Comparison of ENCODE assay signal across 1 cellular context in genomic region chr15:75367913-75368688, GRCh38.
A peak's percentile ranks its signal among the peaks of the same experiment; 100 is the strongest.
TF ChIP-seq lines count a peak whose summit lies in the region.

Gene MAN2C1 (minus strand): TSS chr15:75368607. CDS start chr15:75368583, 24 bp downstream.

TF ChIP-seq in K562, 482 proteins besides CTCF, POLR2A, EP300 and RAD21 (continued from another document and continues in another):
- TF ChIP-seq, protein P1, sequence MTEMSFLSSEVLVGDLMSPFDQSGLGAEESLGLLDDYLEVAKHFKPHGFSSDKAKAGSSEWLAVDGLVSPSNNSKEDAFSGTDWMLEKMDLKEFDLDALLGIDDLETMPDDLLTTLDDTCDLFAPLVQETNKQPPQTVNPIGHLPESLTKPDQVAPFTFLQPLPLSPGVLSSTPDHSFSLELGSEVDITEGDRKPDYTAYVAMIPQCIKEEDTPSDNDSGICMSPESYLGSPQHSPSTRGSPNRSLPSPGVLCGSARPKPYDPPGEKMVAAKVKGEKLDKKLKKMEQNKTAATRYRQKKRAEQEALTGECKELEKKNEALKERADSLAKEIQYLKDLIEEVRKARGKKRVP (CRISPR knock-in tag; IDR thresholded peaks at IDR 0.05) = no peak
- peak; percentile 88; the same call in 1 of the 2 replicates for TF ChIP-seq KAT7 (CRISPR knock-in tag; IDR thresholded peaks at IDR 0.05; ENCODE audit: borderline replicate concordance)
- TF ChIP-seq, protein P2, sequence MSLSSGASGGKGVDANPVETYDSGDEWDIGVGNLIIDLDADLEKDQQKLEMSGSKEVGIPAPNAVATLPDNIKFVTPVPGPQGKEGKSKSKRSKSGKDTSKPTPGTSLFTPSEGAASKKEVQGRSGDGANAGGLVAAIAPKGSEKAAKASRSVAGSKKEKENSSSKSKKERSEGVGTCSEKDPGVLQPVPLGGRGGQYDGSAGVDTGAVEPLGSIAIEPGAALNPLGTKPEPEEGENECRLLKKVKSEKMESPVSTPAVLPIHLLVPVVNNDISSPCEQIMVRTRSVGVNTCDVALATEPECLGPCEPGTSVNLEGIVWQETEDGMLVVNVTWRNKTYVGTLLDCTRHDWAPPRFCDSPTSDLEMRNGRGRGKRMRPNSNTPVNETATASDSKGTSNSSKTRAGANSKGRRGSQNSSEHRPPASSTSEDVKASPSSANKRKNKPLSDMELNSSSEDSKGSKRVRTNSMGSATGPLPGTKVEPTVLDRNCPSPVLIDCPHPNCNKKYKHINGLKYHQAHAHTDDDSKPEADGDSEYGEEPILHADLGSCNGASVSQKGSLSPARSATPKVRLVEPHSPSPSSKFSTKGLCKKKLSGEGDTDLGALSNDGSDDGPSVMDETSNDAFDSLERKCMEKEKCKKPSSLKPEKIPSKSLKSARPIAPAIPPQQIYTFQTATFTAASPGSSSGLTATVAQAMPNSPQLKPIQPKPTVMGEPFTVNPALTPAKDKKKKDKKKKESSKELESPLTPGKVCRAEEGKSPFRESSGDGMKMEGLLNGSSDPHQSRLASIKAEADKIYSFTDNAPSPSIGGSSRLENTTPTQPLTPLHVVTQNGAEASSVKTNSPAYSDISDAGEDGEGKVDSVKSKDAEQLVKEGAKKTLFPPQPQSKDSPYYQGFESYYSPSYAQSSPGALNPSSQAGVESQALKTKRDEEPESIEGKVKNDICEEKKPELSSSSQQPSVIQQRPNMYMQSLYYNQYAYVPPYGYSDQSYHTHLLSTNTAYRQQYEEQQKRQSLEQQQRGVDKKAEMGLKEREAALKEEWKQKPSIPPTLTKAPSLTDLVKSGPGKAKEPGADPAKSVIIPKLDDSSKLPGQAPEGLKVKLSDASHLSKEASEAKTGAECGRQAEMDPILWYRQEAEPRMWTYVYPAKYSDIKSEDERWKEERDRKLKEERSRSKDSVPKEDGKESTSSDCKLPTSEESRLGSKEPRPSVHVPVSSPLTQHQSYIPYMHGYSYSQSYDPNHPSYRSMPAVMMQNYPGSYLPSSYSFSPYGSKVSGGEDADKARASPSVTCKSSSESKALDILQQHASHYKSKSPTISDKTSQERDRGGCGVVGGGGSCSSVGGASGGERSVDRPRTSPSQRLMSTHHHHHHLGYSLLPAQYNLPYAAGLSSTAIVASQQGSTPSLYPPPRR (CRISPR knock-in tag; IDR thresholded peaks at IDR 0.05; ENCODE audit: borderline replicate concordance) = peak; percentile 68; the same call in 1 of the 2 replicates
- TF ChIP-seq TAL1 (IDR thresholded peaks at IDR 0.05) = no peak; the same call in 1 of the 2 replicates
- TF ChIP-seq, protein P3, sequence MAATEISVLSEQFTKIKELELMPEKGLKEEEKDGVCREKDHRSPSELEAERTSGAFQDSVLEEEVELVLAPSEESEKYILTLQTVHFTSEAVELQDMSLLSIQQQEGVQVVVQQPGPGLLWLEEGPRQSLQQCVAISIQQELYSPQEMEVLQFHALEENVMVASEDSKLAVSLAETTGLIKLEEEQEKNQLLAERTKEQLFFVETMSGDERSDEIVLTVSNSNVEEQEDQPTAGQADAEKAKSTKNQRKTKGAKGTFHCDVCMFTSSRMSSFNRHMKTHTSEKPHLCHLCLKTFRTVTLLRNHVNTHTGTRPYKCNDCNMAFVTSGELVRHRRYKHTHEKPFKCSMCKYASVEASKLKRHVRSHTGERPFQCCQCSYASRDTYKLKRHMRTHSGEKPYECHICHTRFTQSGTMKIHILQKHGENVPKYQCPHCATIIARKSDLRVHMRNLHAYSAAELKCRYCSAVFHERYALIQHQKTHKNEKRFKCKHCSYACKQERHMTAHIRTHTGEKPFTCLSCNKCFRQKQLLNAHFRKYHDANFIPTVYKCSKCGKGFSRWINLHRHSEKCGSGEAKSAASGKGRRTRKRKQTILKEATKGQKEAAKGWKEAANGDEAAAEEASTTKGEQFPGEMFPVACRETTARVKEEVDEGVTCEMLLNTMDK (IDR thresholded peaks at IDR 0.05; ENCODE audit: borderline replicate concordance, insufficient read depth, low read depth, low read length, poor library complexity, severe bottlenecking) = peak; percentile 84
- peak; percentile 86 for TF ChIP-seq PML (IDR thresholded peaks at IDR 0.05; ENCODE audit: low read length)
- peak in 1 of 2 experiments; percentile 90; a peak in 1 of 4 replicates for TF ChIP-seq KDM4B (IDR thresholded peaks at IDR 0.05; ENCODE audit: borderline replicate concordance in 2 of 2, low read depth in 1 of 2)
- 0 out of 2 replicates have a peak, but pooled peaks have one; percentile 35 for TF ChIP-seq SMAD3 (CRISPR knock-in tag; conservative IDR thresholded peaks at IDR 0.05)
- peak; percentile 95 for TF ChIP-seq LCOR (CRISPR knock-in tag; IDR thresholded peaks at IDR 0.05)
- no peak for TF ChIP-seq NCOA6 (IDR thresholded peaks at IDR 0.05)
- peak in 1 of 2 experiments; percentile 10; a peak in 1 of 3 replicates for TF ChIP-seq CBX3 (IDR thresholded peaks at IDR 0.05; ENCODE audit: borderline replicate concordance in 1 of 2, low read length in 2 of 2)
- TF ChIP-seq BDP1 (IDR thresholded peaks at IDR 0.05; ENCODE audit: insufficient read depth, insufficient read length) = no peak
- peak; percentile 94 for TF ChIP-seq ELF1 (tag; IDR thresholded peaks at IDR 0.05)
- peak; percentile 75; the same call in 1 of the 2 replicates for TF ChIP-seq THAP7 (CRISPR knock-in tag; IDR thresholded peaks at IDR 0.05)
- no peak for TF ChIP-seq IFI16 (CRISPR knock-in tag; IDR thresholded peaks at IDR 0.05)
- TF ChIP-seq RAD51 (IDR thresholded peaks at IDR 0.05; ENCODE audit: borderline replicate concordance, low read depth) = no peak
- TF ChIP-seq ZNF224 (CRISPR knock-in tag; IDR thresholded peaks at IDR 0.05) = no peak
- TF ChIP-seq PHF21A (IDR thresholded peaks at IDR 0.05; ENCODE audit: borderline replicate concordance, low read depth) = no peak
- no peak for TF ChIP-seq ARID3A (IDR thresholded peaks at IDR 0.05; ENCODE audit: borderline replicate concordance, low read depth, low read length)
- TF ChIP-seq PHF20 (IDR thresholded peaks at IDR 0.05; ENCODE audit: partially characterized antibody) = peak; percentile 89
- no peak for TF ChIP-seq ZNF444 (CRISPR knock-in tag; IDR thresholded peaks at IDR 0.05)
- TF ChIP-seq EWSR1 (IDR thresholded peaks at IDR 0.05; ENCODE audit: borderline replicate concordance, low read depth, partially characterized antibody) = no peak
- TF ChIP-seq, protein P4, sequence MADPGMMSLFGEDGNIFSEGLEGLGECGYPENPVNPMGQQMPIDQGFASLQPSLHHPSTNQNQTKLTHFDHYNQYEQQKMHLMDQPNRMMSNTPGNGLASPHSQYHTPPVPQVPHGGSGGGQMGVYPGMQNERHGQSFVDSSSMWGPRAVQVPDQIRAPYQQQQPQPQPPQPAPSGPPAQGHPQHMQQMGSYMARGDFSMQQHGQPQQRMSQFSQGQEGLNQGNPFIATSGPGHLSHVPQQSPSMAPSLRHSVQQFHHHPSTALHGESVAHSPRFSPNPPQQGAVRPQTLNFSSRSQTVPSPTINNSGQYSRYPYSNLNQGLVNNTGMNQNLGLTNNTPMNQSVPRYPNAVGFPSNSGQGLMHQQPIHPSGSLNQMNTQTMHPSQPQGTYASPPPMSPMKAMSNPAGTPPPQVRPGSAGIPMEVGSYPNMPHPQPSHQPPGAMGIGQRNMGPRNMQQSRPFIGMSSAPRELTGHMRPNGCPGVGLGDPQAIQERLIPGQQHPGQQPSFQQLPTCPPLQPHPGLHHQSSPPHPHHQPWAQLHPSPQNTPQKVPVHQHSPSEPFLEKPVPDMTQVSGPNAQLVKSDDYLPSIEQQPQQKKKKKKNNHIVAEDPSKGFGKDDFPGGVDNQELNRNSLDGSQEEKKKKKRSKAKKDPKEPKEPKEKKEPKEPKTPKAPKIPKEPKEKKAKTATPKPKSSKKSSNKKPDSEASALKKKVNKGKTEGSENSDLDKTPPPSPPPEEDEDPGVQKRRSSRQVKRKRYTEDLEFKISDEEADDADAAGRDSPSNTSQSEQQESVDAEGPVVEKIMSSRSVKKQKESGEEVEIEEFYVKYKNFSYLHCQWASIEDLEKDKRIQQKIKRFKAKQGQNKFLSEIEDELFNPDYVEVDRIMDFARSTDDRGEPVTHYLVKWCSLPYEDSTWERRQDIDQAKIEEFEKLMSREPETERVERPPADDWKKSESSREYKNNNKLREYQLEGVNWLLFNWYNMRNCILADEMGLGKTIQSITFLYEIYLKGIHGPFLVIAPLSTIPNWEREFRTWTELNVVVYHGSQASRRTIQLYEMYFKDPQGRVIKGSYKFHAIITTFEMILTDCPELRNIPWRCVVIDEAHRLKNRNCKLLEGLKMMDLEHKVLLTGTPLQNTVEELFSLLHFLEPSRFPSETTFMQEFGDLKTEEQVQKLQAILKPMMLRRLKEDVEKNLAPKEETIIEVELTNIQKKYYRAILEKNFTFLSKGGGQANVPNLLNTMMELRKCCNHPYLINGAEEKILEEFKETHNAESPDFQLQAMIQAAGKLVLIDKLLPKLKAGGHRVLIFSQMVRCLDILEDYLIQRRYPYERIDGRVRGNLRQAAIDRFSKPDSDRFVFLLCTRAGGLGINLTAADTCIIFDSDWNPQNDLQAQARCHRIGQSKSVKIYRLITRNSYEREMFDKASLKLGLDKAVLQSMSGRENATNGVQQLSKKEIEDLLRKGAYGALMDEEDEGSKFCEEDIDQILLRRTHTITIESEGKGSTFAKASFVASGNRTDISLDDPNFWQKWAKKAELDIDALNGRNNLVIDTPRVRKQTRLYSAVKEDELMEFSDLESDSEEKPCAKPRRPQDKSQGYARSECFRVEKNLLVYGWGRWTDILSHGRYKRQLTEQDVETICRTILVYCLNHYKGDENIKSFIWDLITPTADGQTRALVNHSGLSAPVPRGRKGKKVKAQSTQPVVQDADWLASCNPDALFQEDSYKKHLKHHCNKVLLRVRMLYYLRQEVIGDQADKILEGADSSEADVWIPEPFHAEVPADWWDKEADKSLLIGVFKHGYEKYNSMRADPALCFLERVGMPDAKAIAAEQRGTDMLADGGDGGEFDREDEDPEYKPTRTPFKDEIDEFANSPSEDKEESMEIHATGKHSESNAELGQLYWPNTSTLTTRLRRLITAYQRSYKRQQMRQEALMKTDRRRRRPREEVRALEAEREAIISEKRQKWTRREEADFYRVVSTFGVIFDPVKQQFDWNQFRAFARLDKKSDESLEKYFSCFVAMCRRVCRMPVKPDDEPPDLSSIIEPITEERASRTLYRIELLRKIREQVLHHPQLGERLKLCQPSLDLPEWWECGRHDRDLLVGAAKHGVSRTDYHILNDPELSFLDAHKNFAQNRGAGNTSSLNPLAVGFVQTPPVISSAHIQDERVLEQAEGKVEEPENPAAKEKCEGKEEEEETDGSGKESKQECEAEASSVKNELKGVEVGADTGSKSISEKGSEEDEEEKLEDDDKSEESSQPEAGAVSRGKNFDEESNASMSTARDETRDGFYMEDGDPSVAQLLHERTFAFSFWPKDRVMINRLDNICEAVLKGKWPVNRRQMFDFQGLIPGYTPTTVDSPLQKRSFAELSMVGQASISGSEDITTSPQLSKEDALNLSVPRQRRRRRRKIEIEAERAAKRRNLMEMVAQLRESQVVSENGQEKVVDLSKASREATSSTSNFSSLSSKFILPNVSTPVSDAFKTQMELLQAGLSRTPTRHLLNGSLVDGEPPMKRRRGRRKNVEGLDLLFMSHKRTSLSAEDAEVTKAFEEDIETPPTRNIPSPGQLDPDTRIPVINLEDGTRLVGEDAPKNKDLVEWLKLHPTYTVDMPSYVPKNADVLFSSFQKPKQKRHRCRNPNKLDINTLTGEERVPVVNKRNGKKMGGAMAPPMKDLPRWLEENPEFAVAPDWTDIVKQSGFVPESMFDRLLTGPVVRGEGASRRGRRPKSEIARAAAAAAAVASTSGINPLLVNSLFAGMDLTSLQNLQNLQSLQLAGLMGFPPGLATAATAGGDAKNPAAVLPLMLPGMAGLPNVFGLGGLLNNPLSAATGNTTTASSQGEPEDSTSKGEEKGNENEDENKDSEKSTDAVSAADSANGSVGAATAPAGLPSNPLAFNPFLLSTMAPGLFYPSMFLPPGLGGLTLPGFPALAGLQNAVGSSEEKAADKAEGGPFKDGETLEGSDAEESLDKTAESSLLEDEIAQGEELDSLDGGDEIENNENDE (IDR thresholded peaks at IDR 0.05; ENCODE audit: low read depth, low read length) = no peak
- TF ChIP-seq CREBBP (IDR thresholded peaks at IDR 0.05; ENCODE audit: low read depth, low read length) = no peak
- TF ChIP-seq ZNF184 (CRISPR knock-in tag; IDR thresholded peaks at IDR 0.05) = no peak
- no peak for TF ChIP-seq RBM34 (IDR thresholded peaks at IDR 0.05; ENCODE audit: borderline replicate concordance, insufficient read depth, low read length)
- no peak for TF ChIP-seq ZFP30 (CRISPR knock-in tag; IDR thresholded peaks at IDR 0.05; ENCODE audit: borderline replicate concordance)
- no peak; the same call in 1 of the 2 replicates for TF ChIP-seq ZNF830 (CRISPR knock-in tag; IDR thresholded peaks at IDR 0.05)
- no peak for TF ChIP-seq RFX1 (IDR thresholded peaks at IDR 0.05)
